ENCODE assay signal across 12 cellular contexts in genomic region chr20:50824137-50824536, GRCh38. TPM values are rescaled to one million over a fixed set of nuclear protein-coding genes. Genes with fewer than 3 reads are reported as not detected.
A peak's percentile ranks its signal among the peaks of the same experiment; 100 is the strongest.
DNase-seq lines count a peak whose midpoint lies in the region; ATAC-seq and TF ChIP-seq lines count a peak whose summit lies in the region.
"Had no signal": no experiment of that assay in that cellular context is flagged by ENCODE, and none has a peak within 500 bp of the region (broad histone marks: within the 10 kb centered on the region; RNA-seq: fewer than 3 reads in every experiment).

No MANE protein-coding gene starts in this region.

- H3K4me3 ChIP-seq in upper lobe of right lung (no peak overlapping the region), gastroesophageal sphincter (no peak overlapping the region)

- TF ChIP-seq POLR2A in gastroesophageal sphincter (IDR thresholded peaks at IDR 0.05): no peak

- ATAC-seq in activated CD8-positive, alpha-beta memory T cell treated with anti-CD3 and anti-CD28 coated beads, Interleukin-2, amount 10 ng/mL, durations not matched to agents 7 days and 5 days: no peak
- ATAC-seq in left colon: peak; percentile 84
- peak; percentile 39 for ATAC-seq in upper lobe of right lung
- no peak for ATAC-seq in GM18867 (IDR thresholded peaks at IDR 0.05; ENCODE audit: unreplicated experiment)
- no peak for ATAC-seq in GM19035 (IDR thresholded peaks at IDR 0.05; ENCODE audit: unreplicated experiment)
- no peak for ATAC-seq in gastroesophageal sphincter

- peak overlapping the region; percentile 45 for H3K27ac Mint-ChIP-seq in activated CD8-positive, alpha-beta memory T cell treated with anti-CD3 and anti-CD28 coated beads, Interleukin-2, amount 10 ng/mL, durations not matched to agents 7 days and 5 days

- WGBS in gastroesophageal sphincter (ENCODE audit: low coverage in 1 of 2), 2 donors: 50% methylated on average over 3 of the region's 3 CpGs; no CpG with 5 or more reads in 1 of the 2 donors

- CTCF ChIA-PET in activated CD8-positive, alpha-beta memory T cell treated with anti-CD3 and anti-CD28 coated beads, Interleukin-2, amount 10 ng/mL, durations not matched to agents 7 days and 5 days (lab: Charles Lee): interaction anchor here (1.3 to 1.5 kb wide), 3 partner anchors 10 to 102 kb away, joined by 3 to 4 read pairs (median 3); partner anchors contain the start of gene BCAS4

- H3K27me3 Mint-ChIP-seq in activated CD8-positive, alpha-beta memory T cell treated with anti-CD3 and anti-CD28 coated beads, Interleukin-2, amount 10 ng/mL, durations not matched to agents 7 days and 5 days: no peaks in the 10 kb centered on the region

- intact Hi-C loops in left colon (cut with DNase I, micrococcal nuclease) (no loop called here), upper lobe of right lung (cut with DNase I) (no loop called here)

- H3K36me3 ChIP-seq in upper lobe of right lung: no peaks in the 10 kb centered on the region
- H3K36me3 ChIP-seq in gastroesophageal sphincter: peaks cover 0 to 4% of the 10 kb centered on the region in 2 donors

- DNase-seq in activated CD8-positive, alpha-beta memory T cell treated with anti-CD3 and anti-CD28 coated beads, Interleukin-2, amount 10 ng/mL, durations not matched to agents 7 days and 5 days: no peak
- DNase-seq in activated CD8-positive, alpha-beta memory T cell treated with anti-CD3 and anti-CD28 coated beads, Interleukin-2, amount 50 U/mL, for 48 hours: no peak
- DNase-seq in amniotic epithelial cell (ENCODE audit: low read depth) (peak; percentile 75), left colon (peak; percentile 36 to 45), upper lobe of right lung (no peak)
- DNase-seq: ACHN; activated CD4-positive, alpha-beta T cell treated with anti-CD3 and anti-CD28 coated beads for 4 hours; kidney glomerular epithelial cell; NCI-H2081 had no signal

- H3K9me3 ChIP-seq in upper lobe of right lung (no peaks in the 10 kb centered on the region), gastroesophageal sphincter (no peaks in the 10 kb centered on the region)

- TF ChIP-seq EP300 in gastroesophageal sphincter (IDR thresholded peaks at IDR 0.05): no peak

- TF ChIP-seq CTCF in upper lobe of right lung (IDR thresholded peaks at IDR 0.05) (no peak), gastroesophageal sphincter (IDR thresholded peaks at IDR 0.05) (no peak)

- peaks cover 49% of the 10 kb centered on the region for H3K4me1 Mint-ChIP-seq in activated CD8-positive, alpha-beta memory T cell treated with anti-CD3 and anti-CD28 coated beads, Interleukin-2, amount 10 ng/mL, durations not matched to agents 7 days and 5 days

- H3K4me1 ChIP-seq in upper lobe of right lung (no peaks in the 10 kb centered on the region), gastroesophageal sphincter (peaks cover 0 to 9% (median 0%) of the 10 kb centered on the region in 3 donors)

- H3K36me3 Mint-ChIP-seq in activated CD8-positive, alpha-beta memory T cell treated with anti-CD3 and anti-CD28 coated beads, Interleukin-2, amount 10 ng/mL, durations not matched to agents 7 days and 5 days: peaks cover 43% of the 10 kb centered on the region

- H3K4me3 Mint-ChIP-seq in activated CD8-positive, alpha-beta memory T cell treated with anti-CD3 and anti-CD28 coated beads, Interleukin-2, amount 10 ng/mL, durations not matched to agents 7 days and 5 days: no peak overlapping the region

- no peak overlapping the region for H3K27ac ChIP-seq in upper lobe of right lung
- peak overlapping the region in 1 of 4 donors; percentile 1 for H3K27ac ChIP-seq in gastroesophageal sphincter

- H3K27me3 ChIP-seq in upper lobe of right lung: no peaks in the 10 kb centered on the region
- no peaks in the 10 kb centered on the region for H3K27me3 ChIP-seq in gastroesophageal sphincter

- no peaks in the 10 kb centered on the region for H3K9me3 Mint-ChIP-seq in activated CD8-positive, alpha-beta memory T cell treated with anti-CD3 and anti-CD28 coated beads, Interleukin-2, amount 10 ng/mL, durations not matched to agents 7 days and 5 days (ENCODE audit: low read depth)

RNA-seq across cellular contexts. Expression of gene BCAS4, which starts 29.3 kb away (rescaled TPM):
- 10 to 100 TPM; 37.6 to 44.8 TPM for total RNA-seq in activated CD8-positive, alpha-beta memory T cell treated with anti-CD3 and anti-CD28 coated beads, Interleukin-2, amount 10 ng/mL, durations not matched to agents 7 days and 5 days
- 1 to 10 TPM in 1 of 2 donors, under 1 TPM in 1; 0.85 to 2.8 TPM for total RNA-seq in left colon
- total RNA-seq in upper lobe of right lung: 4.3 TPM
- 10 to 100 TPM in 1 of 4 donors, 1 to 10 TPM in 3; 4.4 to 18.7 (median 4.7) TPM for total RNA-seq in gastroesophageal sphincter

Comparison
In these comparisons a context has a peak if more than half of its experiments do, and no peak if none do; other contexts are left out.
1. ATAC-seq: peak in left colon (single experiment) and upper lobe of right lung (single experiment); none in activated CD8-positive, alpha-beta memory T cell treated with anti-CD3 and anti-CD28 coated beads, Interleukin-2, amount 10 ng/mL, durations not matched to agents 7 days and 5 days (single experiment), GM18867 (single experiment), GM19035 (single experiment) and gastroesophageal sphincter (single experiment).
2. DNase-seq: peak in amniotic epithelial cell (single experiment) and left colon (2 of 2); none in activated CD8-positive, alpha-beta memory T cell treated with anti-CD3 and anti-CD28 coated beads, Interleukin-2, amount 10 ng/mL, durations not matched to agents 7 days and 5 days (single experiment), activated CD8-positive, alpha-beta memory T cell treated with anti-CD3 and anti-CD28 coated beads, Interleukin-2, amount 50 U/mL, for 48 hours (single experiment) and upper lobe of right lung (single experiment).